In the genomic region with DNA sequence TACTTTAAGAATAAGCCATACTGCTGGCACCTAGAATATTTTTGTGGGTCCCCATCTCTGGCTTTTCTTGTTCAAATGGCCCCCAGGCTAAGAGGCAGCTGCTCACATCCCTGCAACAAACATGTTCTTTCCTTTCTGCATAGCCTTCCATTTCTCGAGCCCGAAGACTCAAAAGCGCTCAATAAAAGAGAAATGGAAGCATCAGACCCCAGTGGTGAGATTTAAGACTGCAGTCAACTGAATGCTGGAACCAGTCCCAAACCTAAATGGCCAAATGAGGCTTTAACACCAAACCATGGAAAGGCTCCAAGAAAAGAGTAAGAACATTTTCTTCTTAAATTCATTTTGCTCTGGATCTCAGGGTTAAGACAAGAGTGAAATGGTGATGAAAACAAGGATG, we compare ENCODE assay signal across 10 cellular contexts.
DNase-seq lines count a peak whose midpoint lies in the region; ATAC-seq, FAIRE-seq and TF ChIP-seq lines count a peak whose summit lies in the region.
"Had no signal": no experiment of that assay in that cellular context is flagged by ENCODE, and none has a peak within 500 bp of the region (broad histone marks: within the 10 kb centered on the region; RNA-seq: fewer than 3 reads in every experiment).

No MANE protein-coding gene starts in this region.

- H3K27me3 ChIP-seq in testis = no peaks in the 10 kb centered on the region

- H3K27ac ChIP-seq in testis (no peak overlapping the region), kidney (ENCODE audit: low read depth in 2 of 2, low read length in 2 of 2) (no peak overlapping the region)

- H3K4me3 Mint-ChIP-seq in activated CD8-positive, alpha-beta T cell treated with anti-CD3 and anti-CD28 coated beads for 36 hours = no peak overlapping the region
- no peak overlapping the region for H3K4me3 Mint-ChIP-seq in activated CD8-positive, alpha-beta T cell treated with anti-CD3 and anti-CD28 coated beads, Interleukin-2, amount 10 ng/mL, durations not matched to agents 7 days and 5 days

- H3K27me3 Mint-ChIP-seq in activated CD8-positive, alpha-beta T cell treated with anti-CD3 and anti-CD28 coated beads for 36 hours = no peaks in the 10 kb centered on the region
- H3K27me3 Mint-ChIP-seq in activated CD8-positive, alpha-beta T cell treated with anti-CD3 and anti-CD28 coated beads, Interleukin-2, amount 10 ng/mL, durations not matched to agents 7 days and 5 days (ENCODE audit: low read depth) = no peaks in the 10 kb centered on the region

- H3K4me1 Mint-ChIP-seq in activated CD8-positive, alpha-beta T cell treated with anti-CD3 and anti-CD28 coated beads for 36 hours (ENCODE audit: low read depth) = peaks cover 87% of the 10 kb centered on the region
- H3K4me1 Mint-ChIP-seq in activated CD8-positive, alpha-beta T cell treated with anti-CD3 and anti-CD28 coated beads, Interleukin-2, amount 10 ng/mL, durations not matched to agents 7 days and 5 days (ENCODE audit: low read depth) = peaks cover 63% of the 10 kb centered on the region

- H3K9ac ChIP-seq in kidney (ENCODE audit: low read length in 2 of 2) = no peak overlapping the region

- POLR2A ChIA-PET in activated CD8-positive, alpha-beta T cell treated with anti-CD3 and anti-CD28 coated beads for 36 hours (lab: Charles Lee) = interaction anchor here (0.8 to 1.2 kb wide), 2 partner anchors 13 to 31 kb away, joined by 3 read pairs; no protein-coding TSS in a partner anchor
- POLR2A ChIA-PET in activated CD8-positive, alpha-beta T cell treated with anti-CD3 and anti-CD28 coated beads, Interleukin-2, amount 10 ng/mL, durations not matched to agents 7 days and 5 days (lab: Charles Lee) = no interaction called here

- TF ChIP-seq CTCF in activated CD8-positive, alpha-beta T cell treated with anti-CD3 and anti-CD28 coated beads for 36 hours (IDR thresholded peaks at IDR 0.05) = peak; percentile 56
- TF ChIP-seq CTCF in testis (IDR thresholded peaks at IDR 0.05) (peak in 2 of 3 experiments; percentile 38 to 41), kidney (IDR thresholded peaks at IDR 0.05; ENCODE audit: borderline replicate concordance, extremely low read depth, insufficient read depth) (no peak)

- H3K9me3 Mint-ChIP-seq in activated CD8-positive, alpha-beta T cell treated with anti-CD3 and anti-CD28 coated beads for 36 hours = peaks cover 4% of the 10 kb centered on the region
- H3K9me3 Mint-ChIP-seq in activated CD8-positive, alpha-beta T cell treated with anti-CD3 and anti-CD28 coated beads, Interleukin-2, amount 10 ng/mL, durations not matched to agents 7 days and 5 days (ENCODE audit: insufficient read depth) = peaks cover 7% of the 10 kb centered on the region

- H3K4me3 ChIP-seq in testis (no peak overlapping the region), kidney (ENCODE audit: low read length in 2 of 2) (no peak overlapping the region)
- H3K4me3 ChIP-seq: lung had no signal

- peaks cover 73% of the 10 kb centered on the region for H3K36me3 Mint-ChIP-seq in activated CD8-positive, alpha-beta T cell treated with anti-CD3 and anti-CD28 coated beads for 36 hours (ENCODE audit: low read depth)
- peaks cover 45% of the 10 kb centered on the region for H3K36me3 Mint-ChIP-seq in activated CD8-positive, alpha-beta T cell treated with anti-CD3 and anti-CD28 coated beads, Interleukin-2, amount 10 ng/mL, durations not matched to agents 7 days and 5 days (ENCODE audit: low read depth)

- H3K27ac Mint-ChIP-seq in activated CD8-positive, alpha-beta T cell treated with anti-CD3 and anti-CD28 coated beads for 36 hours = peak overlapping the region; percentile 31
- H3K27ac Mint-ChIP-seq in activated CD8-positive, alpha-beta T cell treated with anti-CD3 and anti-CD28 coated beads, Interleukin-2, amount 10 ng/mL, durations not matched to agents 7 days and 5 days = no peak overlapping the region

- no peak for DNase-seq in activated CD8-positive, alpha-beta T cell treated with anti-CD3 and anti-CD28 coated beads for 36 hours
- DNase-seq in activated CD8-positive, alpha-beta T cell treated with anti-CD3 and anti-CD28 coated beads, Interleukin-2, amount 10 ng/mL, durations not matched to agents 7 days and 5 days = no peak
- DNase-seq in NCI-H446 (lab: John Stamatoyannopoulos, UW) (peak; percentile 58 to 79), erythroblast (lab: John Stamatoyannopoulos, UW) (peak; percentile 9), testis (no peak), kidney (no peak)
- DNase-seq: T-helper 2 cell had no signal

- ATAC-seq in activated CD8-positive, alpha-beta T cell treated with anti-CD3 and anti-CD28 coated beads for 36 hours = no peak
- ATAC-seq in activated CD8-positive, alpha-beta T cell treated with anti-CD3 and anti-CD28 coated beads, Interleukin-2, amount 10 ng/mL, durations not matched to agents 7 days and 5 days = no peak
- no peak for ATAC-seq in HG03159 (IDR thresholded peaks at IDR 0.05; ENCODE audit: unreplicated experiment)
- ATAC-seq in HG03565 (IDR thresholded peaks at IDR 0.05; ENCODE audit: unreplicated experiment) = no peak

- H3K36me3 ChIP-seq in testis (ENCODE audit: low read depth, missing control alignments) = no peaks in the 10 kb centered on the region
- H3K36me3 ChIP-seq in kidney (ENCODE audit: control insufficient read depth in 1 of 2, insufficient read depth in 2 of 2, low read length in 2 of 2) = no peaks in the 10 kb centered on the region

- intact Hi-C loops in activated CD8-positive, alpha-beta T cell treated with anti-CD3 and anti-CD28 coated beads for 36 hours (cut with micrococcal nuclease) = no loop called here
- intact Hi-C loops in testis (cut with DNase I; ENCODE audit: low total_unique reads) (no loop called here), kidney (cut with DNase I) (no loop called here)

- FAIRE-seq in kidney (lab: Jason Lieb, UNC) = no peak

- WGBS in testis, 2 donors = 60 to 75% methylated on average over 3 of the region's 3 CpGs

- H3K9me3 ChIP-seq in testis = no peaks in the 10 kb centered on the region
- H3K9me3 ChIP-seq in kidney (ENCODE audit: control insufficient read depth in 1 of 2, low read length in 2 of 2) = peaks cover 0 to 6% of the 10 kb centered on the region in 2 donors

- CTCF ChIA-PET in activated CD8-positive, alpha-beta T cell treated with anti-CD3 and anti-CD28 coated beads for 36 hours (lab: Charles Lee) = interaction anchor here (0.8 to 1.0 kb wide), 3 partner anchors 10 to 113 kb away, joined by 3 to 5 read pairs (median 3); no protein-coding TSS in a partner anchor
- CTCF ChIA-PET in activated CD8-positive, alpha-beta T cell treated with anti-CD3 and anti-CD28 coated beads, Interleukin-2, amount 10 ng/mL, durations not matched to agents 7 days and 5 days (lab: Charles Lee) = interaction anchor here (0.8 to 2.2 kb wide), 4 partner anchors 14 to 77 kb away, joined by 3 to 5 read pairs (median 4); no protein-coding TSS in a partner anchor

- H3K4me1 ChIP-seq in testis (peaks cover 17% of the 10 kb centered on the region), kidney (ENCODE audit: control insufficient read depth in 1 of 2, insufficient read depth in 1 of 2, low read depth in 1 of 2, low read length in 2 of 2) (peaks cover 0 to 3% of the 10 kb centered on the region in 2 donors)

- no peak for TF ChIP-seq POLR2A in erythroblast (IDR thresholded peaks at IDR 0.05; ENCODE audit: low read length)
- TF ChIP-seq POLR2A in testis (IDR thresholded peaks at IDR 0.05) = no peak

Comparison
In these comparisons a context has a peak if more than half of its experiments do, and no peak if none do; other contexts are left out.
1. DNase-seq: peak in NCI-H446 (2 of 2) and erythroblast (2 of 2); none in activated CD8-positive, alpha-beta T cell treated with anti-CD3 and anti-CD28 coated beads for 36 hours (single experiment), activated CD8-positive, alpha-beta T cell treated with anti-CD3 and anti-CD28 coated beads, Interleukin-2, amount 10 ng/mL, durations not matched to agents 7 days and 5 days (single experiment), testis (single experiment) and kidney (single experiment).